8 cellular contexts compared by ENCODE assay signal in the genomic region with DNA sequence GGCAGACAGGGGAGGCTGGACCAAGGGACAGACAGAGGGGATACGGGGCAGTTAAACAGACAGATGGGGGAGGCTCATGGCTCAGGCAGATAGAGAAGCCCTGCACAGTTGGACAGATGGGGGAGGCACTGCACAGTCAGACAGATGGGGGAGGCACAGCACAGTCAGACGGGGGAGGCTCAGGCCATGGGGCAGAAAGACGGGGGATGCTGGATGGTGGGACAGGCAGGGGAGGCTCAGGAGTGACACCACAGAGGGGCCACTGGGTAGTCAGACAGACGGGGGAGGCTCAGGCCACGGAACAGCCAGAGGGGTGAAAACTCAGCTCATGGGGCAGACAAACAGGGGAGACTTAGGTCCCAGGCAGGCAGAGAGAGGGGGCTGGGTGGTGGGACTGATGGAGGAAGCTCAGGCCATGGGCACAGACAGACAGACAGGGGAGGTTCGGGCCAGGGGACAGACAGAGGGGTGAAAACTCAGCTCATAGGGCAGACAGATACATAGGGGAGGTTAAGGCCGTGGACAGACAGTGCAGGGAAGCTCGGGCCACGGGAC. TPM values are rescaled to one million over a fixed set of nuclear protein-coding genes. Genes with fewer than 3 reads are reported as not detected.
DNase-seq lines count a peak whose midpoint lies in the region; ATAC-seq and TF ChIP-seq lines count a peak whose summit lies in the region.

No MANE protein-coding gene starts in this region.

- TF ChIP-seq POLR2A in esophagus squamous epithelium (IDR thresholded peaks at IDR 0.05), result no peak

- H3K79me1 ChIP-seq in trophoblast cell (ENCODE audit: low read length), result peaks cover 21% of the 10 kb centered on the region

- H3K4me3 ChIP-seq in DND-41 (ENCODE audit: low read depth in 1 of 2, low read length in 2 of 2) (peak overlapping the region; percentile 59 to 77; a peak in 3 of 4 replicates), esophagus squamous epithelium (peak overlapping the region; percentile 76 to 95 (median 76)), trophoblast cell (ENCODE audit: low read depth, low read length) (peak overlapping the region; percentile 91)

- H3K18ac ChIP-seq in trophoblast cell (ENCODE audit: low read length), result peak overlapping the region; percentile 85

- H3K79me2 ChIP-seq in DND-41 (ENCODE audit: insufficient read depth, low read length), result peaks cover 39% of the 10 kb centered on the region
- peaks cover 28% of the 10 kb centered on the region for H3K79me2 ChIP-seq in trophoblast cell (ENCODE audit: control insufficient read depth, insufficient read depth, low read length, poor library complexity)

- intact Hi-C loops in esophagus squamous epithelium (cut with DNase I), result no loop called here

- no peak for DNase-seq in DND-41
- DNase-seq in RWPE1 (ENCODE audit: low spot score), result no peak
- DNase-seq in esophagus squamous epithelium (lab: John Stamatoyannopoulos, UW), result no peak
- peak in 1 of 2 donors; percentile 28 for DNase-seq in trophoblast cell

- peak overlapping the region; percentile 86 for H3K14ac ChIP-seq in trophoblast cell (ENCODE audit: low read length)

- peak overlapping the region; percentile 9 for H2BK5ac ChIP-seq in trophoblast cell (ENCODE audit: low read depth, low read length, poor library complexity)

- no peak for TF ChIP-seq CTCF in DND-41 (IDR thresholded peaks at IDR 0.05; ENCODE audit: borderline replicate concordance, extremely low read depth, low read length, poor library complexity, severe bottlenecking)
- no peak for TF ChIP-seq CTCF in RWPE1 (conservative IDR thresholded peaks at IDR 0.05; ENCODE audit: low read depth)
- no peak for TF ChIP-seq CTCF in esophagus squamous epithelium (IDR thresholded peaks at IDR 0.05)

- H3K36me3 ChIP-seq in DND-41 (ENCODE audit: insufficient read depth, low read length) (no peaks in the 10 kb centered on the region; the same call in 1 of the 2 replicates), esophagus squamous epithelium (no peaks in the 10 kb centered on the region), trophoblast cell (ENCODE audit: control insufficient read depth in 1 of 2, insufficient read depth in 2 of 2, low read length in 2 of 2) (peaks cover 2 to 5% of the 10 kb centered on the region in 2 experiments)

- 12 to 27% methylated on average over 8 to 9 of the region's 9 CpGs for WGBS in esophagus squamous epithelium, 2 donors
- WGBS in trophoblast cell (ENCODE audit: extremely low coverage, insufficient coverage, insufficient read length), result no CpG with 5 or more reads among the region's 9 CpGs

- H4K91ac ChIP-seq in trophoblast cell (ENCODE audit: low read depth, low read length), result peak overlapping the region; percentile 46

- peak overlapping the region; percentile 36 for H2AK5ac ChIP-seq in trophoblast cell (ENCODE audit: low read length)

- H2AFZ ChIP-seq in DND-41 (ENCODE audit: low read depth, low read length) (peak overlapping the region; percentile 53; the same call in 1 of the 2 replicates), trophoblast cell (ENCODE audit: insufficient read depth, low read length, poor library complexity) (no peak overlapping the region)

- ATAC-seq in DND-41 (ENCODE audit: insufficient read depth, low read depth) (no peak), HG02938 (IDR thresholded peaks at IDR 0.05; ENCODE audit: unreplicated experiment) (no peak), HG02642 (IDR thresholded peaks at IDR 0.05; ENCODE audit: poor library complexity, unreplicated experiment) (no peak), GM21360 (IDR thresholded peaks at IDR 0.05; ENCODE audit: unreplicated experiment) (no peak), HG03460 (IDR thresholded peaks at IDR 0.05; ENCODE audit: unreplicated experiment) (no peak)

- H3K27me3 ChIP-seq in DND-41 (ENCODE audit: insufficient read depth, low read length, poor library complexity) (no peaks in the 10 kb centered on the region), esophagus squamous epithelium (no peaks in the 10 kb centered on the region), trophoblast cell (ENCODE audit: insufficient read depth, low read length) (no peaks in the 10 kb centered on the region)

- H3K27ac ChIP-seq in DND-41 (ENCODE audit: low read length), result peak overlapping the region; percentile 79
- peak overlapping the region; percentile 87 for H3K27ac ChIP-seq in RWPE1
- H3K27ac ChIP-seq in esophagus squamous epithelium, result peak overlapping the region; percentile 77 to 92 (median 90)
- peak overlapping the region; percentile 11 for H3K27ac ChIP-seq in trophoblast cell (ENCODE audit: low read depth, low read length)

- CTCF ChIA-PET in RWPE1 (lab: Yijun Ruan, JAX), result interaction anchor here (0.6 to 2.1 kb wide), 6 partner anchors 9 to 193 kb away, joined by 3 to 14 read pairs (median 3); partner anchors contain the start of gene TEKTIP1

- H3K4me2 ChIP-seq in DND-41 (ENCODE audit: insufficient read depth, low read length) (peak overlapping the region; percentile 95), trophoblast cell (ENCODE audit: low read length) (peak overlapping the region; percentile 69)

- H2BK12ac ChIP-seq in trophoblast cell (ENCODE audit: low read length), result no peak overlapping the region

- peak overlapping the region; percentile 21 for H2BK120ac ChIP-seq in trophoblast cell (ENCODE audit: insufficient read depth, low read length, poor library complexity)

- peaks cover 50% of the 10 kb centered on the region for H3K4me1 ChIP-seq in DND-41 (ENCODE audit: insufficient read depth, low read length)
- peaks cover 22 to 56% (median 25%) of the 10 kb centered on the region in 3 donors for H3K4me1 ChIP-seq in esophagus squamous epithelium
- H3K4me1 ChIP-seq in trophoblast cell (ENCODE audit: control insufficient read depth in 1 of 2, insufficient read depth in 2 of 2, low read length in 2 of 2), result peaks cover 22 to 26% of the 10 kb centered on the region in 2 experiments

- peak overlapping the region; percentile 13 for H4K12ac ChIP-seq in trophoblast cell (ENCODE audit: low read depth, low read length)

- no peak overlapping the region for H3K23ac ChIP-seq in trophoblast cell (ENCODE audit: low read length)

- H3K9me3 ChIP-seq in DND-41 (ENCODE audit: insufficient read depth, low read length, severe bottlenecking), result no peaks in the 10 kb centered on the region
- H3K9me3 ChIP-seq in esophagus squamous epithelium, result no peaks in the 10 kb centered on the region
- no peaks in the 10 kb centered on the region for H3K9me3 ChIP-seq in trophoblast cell (ENCODE audit: insufficient read depth, low read depth, low read length)

- POLR2A ChIA-PET in RWPE1 (lab: Yijun Ruan, JAX; ENCODE audit: low non-redundant PET), result no interaction called here

- H3K9ac ChIP-seq in DND-41 (ENCODE audit: low read depth, low read length) (peak overlapping the region; percentile 74), trophoblast cell (ENCODE audit: low read length) (peak overlapping the region; percentile 45)

- H4K20me1 ChIP-seq in DND-41 (ENCODE audit: insufficient read depth, low read length), result peaks cover 19% of the 10 kb centered on the region

- peak overlapping the region; percentile 30 for H4K8ac ChIP-seq in trophoblast cell (ENCODE audit: low read depth, low read length)

- H3K4ac ChIP-seq in trophoblast cell (ENCODE audit: low read depth, low read length), result peak overlapping the region; percentile 91

RNA-seq across cellular contexts. Expression of gene MFSD12, which starts 0.9 kb away (rescaled TPM):
- total RNA-seq in esophagus squamous epithelium, result 10 to 100 TPM; 22.5 to 50.4 (median 37.3) TPM
- polyA plus RNA-seq in trophoblast cell (2013), result 264 and 290 TPM in 2 replicates

RNA-seq across cellular contexts. Expression of gene HMG20B, which starts 16.2 kb away (rescaled TPM):
- 10 to 100 TPM; 56.1 to 77.6 (median 76.9) TPM for total RNA-seq in esophagus squamous epithelium
- polyA plus RNA-seq in trophoblast cell (2013), result 165 and 170 TPM in 2 replicates

RNA-seq across cellular contexts. Expression of gene TEKTIP1, which starts 17.5 kb away (rescaled TPM):
- total RNA-seq in esophagus squamous epithelium, result under 1 TPM in 1 of 4 donors, not detected in 3; 0.95 TPM
- polyA plus RNA-seq in trophoblast cell (2013), result 0.21 TPM in 1 of 2 replicates, not detected in the other

RNA-seq across cellular contexts. Expression of gene GIPC3, which starts 28.8 kb away (rescaled TPM):
- total RNA-seq in esophagus squamous epithelium, result under 1 TPM; 0.18 to 0.76 (median 0.22) TPM
- polyA plus RNA-seq in trophoblast cell (2013), result 0.68 and 0.89 TPM in 2 replicates

RNA-seq across cellular contexts. Expression of gene TBXA2R, which starts 50.2 kb away (rescaled TPM):
- total RNA-seq in esophagus squamous epithelium, result 1 to 10 TPM in 1 of 4 donors, under 1 TPM in 3; 0.23 to 1.3 (median 0.45) TPM
- polyA plus RNA-seq in trophoblast cell (2013), result 0.59 and 0.71 TPM in 2 replicates

Comparison
In these comparisons a context has a peak if more than half of its experiments do, and no peak if none do; other contexts are left out.
1. H3K27ac ChIP-seq: peak in every context shown above with its lines; median percentile 90 in esophagus squamous epithelium; 87 in RWPE1; 79 in DND-41; 11 in trophoblast cell.